8 cellular contexts compared by ENCODE assay signal in genomic region chr7:142784736-142785135, GRCh38. TPM values are rescaled to one million over a fixed set of nuclear protein-coding genes. Genes with fewer than 3 reads are reported as not detected.
"Had no signal": no experiment of that assay in that cellular context is flagged by ENCODE, and none has a peak within 500 bp of the region (broad histone marks: within the 10 kb centered on the region; RNA-seq: fewer than 3 reads in every experiment).

No MANE protein-coding gene starts in this region.

RNA-seq across cellular contexts. Expression of gene PRSS2, which starts 14.0 kb away (rescaled TPM):
- total RNA-seq: foreskin keratinocyte, kidney epithelial cell, left ventricle myocardium inferior, mucosa of descending colon, occipital lobe, skeletal muscle tissue, thyroid gland, urinary bladder had no signal

RNA-seq across cellular contexts. Expression of gene PRSS1, which starts 35.5 kb away (rescaled TPM):
- total RNA-seq: foreskin keratinocyte, left ventricle myocardium inferior, mucosa of descending colon, occipital lobe, skeletal muscle tissue, urinary bladder had no signal
- polyA plus RNA-seq: foreskin keratinocyte had no signal
